In the genomic region with DNA sequence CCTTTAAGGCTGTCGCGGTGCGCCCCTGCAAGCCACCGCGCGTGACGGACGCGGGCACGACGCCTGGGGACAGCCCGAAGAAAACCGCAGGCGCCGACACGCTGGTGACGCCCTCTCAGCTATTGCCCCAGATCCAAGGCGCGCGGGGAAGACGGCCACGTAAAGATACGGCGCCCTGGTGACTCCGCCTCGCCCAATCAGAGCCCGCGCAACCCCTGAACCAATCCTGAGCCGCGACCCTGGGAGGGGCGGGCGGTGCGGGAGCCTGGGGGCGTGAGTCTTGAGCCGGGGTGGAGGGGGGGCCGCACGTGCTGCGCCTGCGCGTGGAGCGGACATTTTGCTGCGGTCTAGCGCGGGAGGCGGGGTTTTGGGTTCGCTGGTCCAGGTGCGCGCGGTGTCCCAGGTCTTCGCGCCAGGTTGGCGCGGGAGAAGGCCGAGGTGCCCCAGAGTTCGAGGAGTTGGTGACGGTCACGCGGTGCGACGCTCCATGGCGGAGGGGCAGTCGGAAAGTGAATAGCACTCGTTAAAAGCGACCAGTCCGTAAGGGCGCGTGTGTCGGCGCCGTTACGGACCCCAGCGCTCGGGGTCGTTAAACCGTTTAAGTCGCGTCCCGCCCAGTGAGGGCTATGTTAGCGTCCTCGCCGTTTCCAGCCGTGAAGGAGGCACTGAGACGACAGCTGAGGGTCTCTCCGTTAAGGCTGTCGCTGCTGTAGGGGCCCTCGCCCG, we compare ENCODE assay signal across 8 cellular contexts. TPM values are rescaled to one million over a fixed set of nuclear protein-coding genes. Genes with fewer than 3 reads are reported as not detected.
A peak's percentile ranks its signal among the peaks of the same experiment; 100 is the strongest.
DNase-seq lines count a peak whose midpoint lies in the region; ATAC-seq and TF ChIP-seq lines count a peak whose summit lies in the region.

No MANE protein-coding gene starts in this region.

- peak overlapping the region; percentile 82 to 87 for H3K27ac ChIP-seq in esophagus (ENCODE audit: low read depth in 2 of 2, low read length in 1 of 2)

- ATAC-seq in GM21619 (IDR thresholded peaks at IDR 0.05; ENCODE audit: unreplicated experiment) = peak; percentile 99

- H3K27me3 Mint-ChIP-seq in activated T-cell treated with anti-CD3 and anti-CD28 coated beads, Interleukin-2, amount 50 U/mL, for 24 hours = no peaks in the 10 kb centered on the region

- TF ChIP-seq RAD21 in Ishikawa (IDR thresholded peaks at IDR 0.05; ENCODE audit: low read depth) = no peak

- H3K36me3 Mint-ChIP-seq in activated T-cell treated with anti-CD3 and anti-CD28 coated beads, Interleukin-2, amount 50 U/mL, for 24 hours (ENCODE audit: low read depth) = peaks cover 8% of the 10 kb centered on the region

- DNase-seq in DMS153 treated with DMSO at 0.1 percent for 48 hours (lab: John Stamatoyannopoulos, UW; ENCODE audit: unreplicated experiment) (peak; percentile 93), OCI-M2 (lab: John Stamatoyannopoulos, UW; ENCODE audit: unreplicated experiment) (peak; percentile 19)
- peak; percentile 97 for DNase-seq in activated T-cell treated with anti-CD3 and anti-CD28 coated beads, Interleukin-2, amount 50 U/mL, for 24 hours
- DNase-seq in stimulated activated CD8-positive, alpha-beta memory T cell treated with anti-CD3 and anti-CD28 coated beads, Interleukin-4, amount 100 ng/mL, for 48 hours = peak; percentile 97

- no peaks in the 10 kb centered on the region for H3K27me3 ChIP-seq in esophagus (ENCODE audit: control insufficient read depth in 1 of 2, insufficient read depth in 2 of 2, low read length in 2 of 2)
- no peaks in the 10 kb centered on the region for H3K27me3 ChIP-seq in mucosa of stomach (ENCODE audit: control insufficient read depth, insufficient read depth, low read length)

- WGBS in esophagus, 2 donors = 2 to 3% methylated on average over 87 of the region's 87 CpGs

- peak overlapping the region; percentile 93 for H3K9ac ChIP-seq in mucosa of stomach (ENCODE audit: low read length)

- no peaks in the 10 kb centered on the region for H3K36me3 ChIP-seq in esophagus (ENCODE audit: control insufficient read depth in 2 of 2, insufficient read depth in 2 of 2, low read length in 1 of 2)
- H3K36me3 ChIP-seq in mucosa of stomach (ENCODE audit: control insufficient read depth, insufficient read depth, low read length) = no peaks in the 10 kb centered on the region

- H3K4me1 ChIP-seq in esophagus (ENCODE audit: control insufficient read depth in 2 of 2, insufficient read depth in 2 of 2, low read length in 1 of 2) = peaks cover 2% of the 10 kb centered on the region in 2 donors
- peaks cover 12% of the 10 kb centered on the region for H3K4me1 ChIP-seq in mucosa of stomach (ENCODE audit: control insufficient read depth, insufficient read depth, low read length)

- H3K9me3 ChIP-seq in esophagus (ENCODE audit: control insufficient read depth in 2 of 2, insufficient read depth in 1 of 2, low read depth in 1 of 2, low read length in 1 of 2) (no peaks in the 10 kb centered on the region), mucosa of stomach (ENCODE audit: control insufficient read depth, low read length) (no peaks in the 10 kb centered on the region)

- TF ChIP-seq EP300 in Ishikawa (IDR thresholded peaks at IDR 0.05; ENCODE audit: borderline replicate concordance) = no peak

- H3K4me3 ChIP-seq in esophagus (ENCODE audit: low read depth in 1 of 2, low read length in 2 of 2) (peak overlapping the region; percentile 55 to 63), mucosa of stomach (ENCODE audit: low read length) (peak overlapping the region; percentile 69)

- H3K27ac Mint-ChIP-seq in activated T-cell treated with anti-CD3 and anti-CD28 coated beads, Interleukin-2, amount 50 U/mL, for 24 hours = peak overlapping the region; percentile 98

- H3K9me3 Mint-ChIP-seq in activated T-cell treated with anti-CD3 and anti-CD28 coated beads, Interleukin-2, amount 50 U/mL, for 24 hours = no peaks in the 10 kb centered on the region

- peaks cover 23% of the 10 kb centered on the region for H3K4me1 Mint-ChIP-seq in activated T-cell treated with anti-CD3 and anti-CD28 coated beads, Interleukin-2, amount 50 U/mL, for 24 hours (ENCODE audit: low read depth)

- peak overlapping the region; percentile 85 for H3K4me3 Mint-ChIP-seq in activated T-cell treated with anti-CD3 and anti-CD28 coated beads, Interleukin-2, amount 50 U/mL, for 24 hours

TF ChIP-seq in Ishikawa, 13 proteins besides CTCF, POLR2A, EP300 and RAD21:
- no peak for TF ChIP-seq FOXM1 (IDR thresholded peaks at IDR 0.05; ENCODE audit: borderline replicate concordance, low read depth)
- TF ChIP-seq TCF12 (IDR thresholded peaks at IDR 0.05; ENCODE audit: low read depth) = peak; percentile 60; the same call in 1 of the 2 replicates
- TF ChIP-seq TEAD4 (IDR thresholded peaks at IDR 0.05) = no peak; the same call in 1 of the 2 replicates
- TF ChIP-seq YY1 (IDR thresholded peaks at IDR 0.05; ENCODE audit: low read depth) = peak; percentile 78; the same call in 1 of the 2 replicates
- TF ChIP-seq, protein P1, sequence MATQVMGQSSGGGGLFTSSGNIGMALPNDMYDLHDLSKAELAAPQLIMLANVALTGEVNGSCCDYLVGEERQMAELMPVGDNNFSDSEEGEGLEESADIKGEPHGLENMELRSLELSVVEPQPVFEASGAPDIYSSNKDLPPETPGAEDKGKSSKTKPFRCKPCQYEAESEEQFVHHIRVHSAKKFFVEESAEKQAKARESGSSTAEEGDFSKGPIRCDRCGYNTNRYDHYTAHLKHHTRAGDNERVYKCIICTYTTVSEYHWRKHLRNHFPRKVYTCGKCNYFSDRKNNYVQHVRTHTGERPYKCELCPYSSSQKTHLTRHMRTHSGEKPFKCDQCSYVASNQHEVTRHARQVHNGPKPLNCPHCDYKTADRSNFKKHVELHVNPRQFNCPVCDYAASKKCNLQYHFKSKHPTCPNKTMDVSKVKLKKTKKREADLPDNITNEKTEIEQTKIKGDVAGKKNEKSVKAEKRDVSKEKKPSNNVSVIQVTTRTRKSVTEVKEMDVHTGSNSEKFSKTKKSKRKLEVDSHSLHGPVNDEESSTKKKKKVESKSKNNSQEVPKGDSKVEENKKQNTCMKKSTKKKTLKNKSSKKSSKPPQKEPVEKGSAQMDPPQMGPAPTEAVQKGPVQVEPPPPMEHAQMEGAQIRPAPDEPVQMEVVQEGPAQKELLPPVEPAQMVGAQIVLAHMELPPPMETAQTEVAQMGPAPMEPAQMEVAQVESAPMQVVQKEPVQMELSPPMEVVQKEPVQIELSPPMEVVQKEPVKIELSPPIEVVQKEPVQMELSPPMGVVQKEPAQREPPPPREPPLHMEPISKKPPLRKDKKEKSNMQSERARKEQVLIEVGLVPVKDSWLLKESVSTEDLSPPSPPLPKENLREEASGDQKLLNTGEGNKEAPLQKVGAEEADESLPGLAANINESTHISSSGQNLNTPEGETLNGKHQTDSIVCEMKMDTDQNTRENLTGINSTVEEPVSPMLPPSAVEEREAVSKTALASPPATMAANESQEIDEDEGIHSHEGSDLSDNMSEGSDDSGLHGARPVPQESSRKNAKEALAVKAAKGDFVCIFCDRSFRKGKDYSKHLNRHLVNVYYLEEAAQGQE (IDR thresholded peaks at IDR 0.05; ENCODE audit: low read depth) = no peak
- TF ChIP-seq CREB1 (IDR thresholded peaks at IDR 0.05; ENCODE audit: low read depth) = peak; percentile 45
- TF ChIP-seq, protein P2, sequence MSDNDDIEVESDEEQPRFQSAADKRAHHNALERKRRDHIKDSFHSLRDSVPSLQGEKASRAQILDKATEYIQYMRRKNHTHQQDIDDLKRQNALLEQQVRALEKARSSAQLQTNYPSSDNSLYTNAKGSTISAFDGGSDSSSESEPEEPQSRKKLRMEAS (IDR thresholded peaks at IDR 0.05) = peak; percentile 96
- peak; percentile 73 for TF ChIP-seq TAF1 (IDR thresholded peaks at IDR 0.05; ENCODE audit: low read depth)
- TF ChIP-seq, protein P3, sequence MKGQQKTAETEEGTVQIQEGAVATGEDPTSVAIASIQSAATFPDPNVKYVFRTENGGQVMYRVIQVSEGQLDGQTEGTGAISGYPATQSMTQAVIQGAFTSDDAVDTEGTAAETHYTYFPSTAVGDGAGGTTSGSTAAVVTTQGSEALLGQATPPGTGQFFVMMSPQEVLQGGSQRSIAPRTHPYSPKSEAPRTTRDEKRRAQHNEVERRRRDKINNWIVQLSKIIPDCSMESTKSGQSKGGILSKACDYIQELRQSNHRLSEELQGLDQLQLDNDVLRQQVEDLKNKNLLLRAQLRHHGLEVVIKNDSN (IDR thresholded peaks at IDR 0.05) = peak; percentile 78
- peak; percentile 35 for TF ChIP-seq EGR1 (IDR thresholded peaks at IDR 0.05)
- TF ChIP-seq CEBPB (IDR thresholded peaks at IDR 0.05) = no peak
- 0 out of 2 replicates have a peak, but pooled peaks have one; percentile 16 for TF ChIP-seq NFIC (IDR thresholded peaks at IDR 0.05)
- TF ChIP-seq ZBTB7A (IDR thresholded peaks at IDR 0.05; ENCODE audit: low read depth) = no peak

RNA-seq across cellular contexts. Expression of a gene that starts 15.9 kb away (rescaled TPM):
- under 1 TPM; 0.33 to 0.47 TPM for polyA plus RNA-seq in esophagus

RNA-seq across cellular contexts. Expression of a gene that starts 50.1 kb away (rescaled TPM):
- polyA plus RNA-seq in esophagus = 100 to 1,000 TPM in 1 of 2 donors, 10 to 100 TPM in 1; 84.4 to 282 TPM

Comparison
In these comparisons a context has a peak if more than half of its experiments do, and no peak if none do; other contexts are left out.
1. Peak in every context shown above with its lines: DNase-seq, ATAC-seq, H3K4me3 ChIP-seq and H3K27ac ChIP-seq.
2. DNase-seq: peak in every context shown above with its lines; median percentile 97 in activated T-cell treated with anti-CD3 and anti-CD28 coated beads, Interleukin-2, amount 50 U/mL, for 24 hours; 97 in stimulated activated CD8-positive, alpha-beta memory T cell treated with anti-CD3 and anti-CD28 coated beads, Interleukin-4, amount 100 ng/mL, for 48 hours; 93 in DMS153 treated with DMSO at 0.1 percent for 48 hours; 19 in OCI-M2.